In genomic region chr5:173853370-173854131, GRCh38 we compare ENCODE assay signal across 1 cellular context.
A peak's percentile ranks its signal among the peaks of the same experiment; 100 is the strongest.
TF ChIP-seq lines count a peak whose summit lies in the region.

No MANE protein-coding gene starts in this region.

TF ChIP-seq in K562, 482 proteins besides CTCF, POLR2A, EP300 and RAD21 (continued from another document and continues in another):
- TF ChIP-seq PCBP1 (IDR thresholded peaks at IDR 0.05; ENCODE audit: low read depth, low read length, poor library complexity, severe bottlenecking) (no peak), HIVEP1 (CRISPR knock-in tag; IDR thresholded peaks at IDR 0.05) (peak; percentile 65; the same call in 1 of the 2 replicates), PTTG1 (tag; IDR thresholded peaks at IDR 0.05; ENCODE audit: low read depth) (peak; percentile 42; the same call in 1 of the 2 replicates), CBFA2T3 (IDR thresholded peaks at IDR 0.05) (peak; percentile 96), YBX1 (IDR thresholded peaks at IDR 0.05) (no peak), ETV5 (CRISPR knock-in tag; IDR thresholded peaks at IDR 0.05; ENCODE audit: low read depth) (peak; percentile 95), ID3 (CRISPR knock-in tag; IDR thresholded peaks at IDR 0.05) (no peak), ID3 (tag; IDR thresholded peaks at IDR 0.05) (peak; percentile 76), UBTF (IDR thresholded peaks at IDR 0.05; ENCODE audit: borderline replicate concordance in 1 of 2, low read depth in 2 of 2, low read length in 2 of 2) (no peak), ETV6 (IDR thresholded peaks at IDR 0.05; ENCODE audit: borderline replicate concordance in 1 of 2, low read depth in 2 of 2, low read length in 1 of 2) (0 out of 4 replicates have a peak, but pooled peaks of 1 of the 2 experiments have one; percentile 41), ETV6 (CRISPR knock-in tag; IDR thresholded peaks at IDR 0.05; ENCODE audit: borderline replicate concordance) (no peak), HNRNPH1 (optimal IDR thresholded peaks at IDR 0.05; ENCODE audit: low read depth, low read length) (no peak), KDM5B (IDR thresholded peaks at IDR 0.05; ENCODE audit: insufficient replicate concordance, low read depth, low read length) (no peak), PHF8 (IDR thresholded peaks at IDR 0.05; ENCODE audit: borderline replicate concordance, low read length) (peak; percentile 13; the same call in 1 of the 2 replicates), KLF6 (CRISPR knock-in tag; IDR thresholded peaks at IDR 0.05; ENCODE audit: borderline replicate concordance) (0 out of 2 replicates have a peak, but pooled peaks have one; percentile 72), ZBTB49 (CRISPR knock-in tag; IDR thresholded peaks at IDR 0.05; ENCODE audit: borderline replicate concordance) (no peak), NFE2L1 (tag; IDR thresholded peaks at IDR 0.05; ENCODE audit: borderline replicate concordance, low read depth) (no peak), ZBTB9 (CRISPR knock-in tag; IDR thresholded peaks at IDR 0.05) (peak; percentile 26; the same call in 1 of the 2 replicates), PHB (CRISPR knock-in tag; IDR thresholded peaks at IDR 0.05) (no peak), NR0B1 (IDR thresholded peaks at IDR 0.05; ENCODE audit: partially characterized antibody) (no peak), MGA (IDR thresholded peaks at IDR 0.05) (peak; percentile 84), PRPF4 (IDR thresholded peaks at IDR 0.05; ENCODE audit: insufficient read depth, low read depth, low read length, poor library complexity, severe bottlenecking) (no peak), TAF1 (IDR thresholded peaks at IDR 0.05; ENCODE audit: control insufficient read depth, extremely low read depth, insufficient read depth, low read length, severe bottlenecking) (peak; percentile 37), TCFL5 (CRISPR knock-in tag; conservative IDR thresholded peaks at IDR 0.05) (no peak), MYNN (IDR thresholded peaks at IDR 0.05) (peak; percentile 69; the same call in 1 of the 2 replicates), MYNN (CRISPR knock-in tag; IDR thresholded peaks at IDR 0.05) (no peak), GTF2A2 (tag; IDR thresholded peaks at IDR 0.05) (no peak; the same call in 1 of the 2 replicates), BACH1 (tag; IDR thresholded peaks at IDR 0.05) (peak; percentile 72), MEIS2 (IDR thresholded peaks at IDR 0.05; ENCODE audit: partially characterized antibody) (peak; percentile 91), FOXK2 (conservative IDR thresholded peaks at IDR 0.05 in 1 of 2, IDR thresholded peaks at IDR 0.05 in 1 of 2; ENCODE audit: low read depth in 2 of 2) (peak in 1 of 2 experiments; percentile 21; a peak in 2 of 4 replicates), RBBP5 (IDR thresholded peaks at IDR 0.05; ENCODE audit: borderline replicate concordance, insufficient read depth, low read length, poor library complexity, severe bottlenecking) (peak; percentile 68), TRIM28 (IDR thresholded peaks at IDR 0.05) (0 out of 2 replicates have a peak, but pooled peaks have one; percentile 20), FOXK1 (CRISPR knock-in tag; IDR thresholded peaks at IDR 0.05; ENCODE audit: borderline replicate concordance) (no peak), RNF2 (IDR thresholded peaks at IDR 0.05) (peak; percentile 79), CSDE1 (IDR thresholded peaks at IDR 0.05) (no peak), HINFP (tag; conservative IDR thresholded peaks at IDR 0.05; ENCODE audit: low read depth) (peak; percentile 47; the same call in 1 of the 2 replicates), SLC30A9 (CRISPR knock-in tag; IDR thresholded peaks at IDR 0.05) (no peak), PURB (CRISPR knock-in tag; IDR thresholded peaks at IDR 0.05; ENCODE audit: low read depth) (no peak), NBN (IDR thresholded peaks at IDR 0.05; ENCODE audit: low read depth) (peak; percentile 85; the same call in 1 of the 2 replicates), DPF2 (IDR thresholded peaks at IDR 0.05) (peak; percentile 94), ZNF644 (tag; IDR thresholded peaks at IDR 0.05; ENCODE audit: low read depth) (peak; percentile 87; the same call in 1 of the 2 replicates), SRSF1 (IDR thresholded peaks at IDR 0.05; ENCODE audit: low read depth, low read length) (no peak), HDAC1 (IDR thresholded peaks at IDR 0.05) (peak in 1 of 2 experiments; percentile 86; a peak in 2 of 4 replicates), EP400 (IDR thresholded peaks at IDR 0.05) (peak; percentile 78)
